22 cellular contexts compared by ENCODE assay signal in the genomic region with DNA sequence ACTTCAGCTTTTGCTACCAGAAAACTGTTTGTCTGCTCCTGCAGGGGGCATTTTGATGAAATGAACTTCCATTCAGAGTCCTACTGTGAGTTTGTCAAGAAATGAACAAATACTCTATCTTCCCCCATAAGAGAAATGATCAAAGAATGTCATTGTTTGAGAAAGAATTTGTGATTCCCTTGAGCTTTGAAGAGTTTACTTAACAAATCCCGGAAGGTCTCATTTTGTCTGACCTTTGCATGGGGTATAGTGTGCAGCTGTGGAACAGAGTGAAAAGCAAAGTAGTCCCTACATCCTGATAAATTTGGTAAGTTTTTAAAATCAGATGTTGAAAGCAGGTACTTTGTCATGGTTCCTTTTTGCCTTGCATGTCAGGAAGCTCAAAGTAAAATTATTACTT.
"Had no signal": no experiment of that assay in that cellular context is flagged by ENCODE, and none has a peak within 500 bp of the region (broad histone marks: within the 10 kb centered on the region; RNA-seq: fewer than 3 reads in every experiment).

No MANE protein-coding gene starts in this region.

- H3K27me3 ChIP-seq: SJCRH30 had no signal

- H3K4me2 ChIP-seq: KMS-11 had no signal

- H3K4me3 ChIP-seq: K562, SJCRH30, SK-N-MC had no signal

- H3K9me3 ChIP-seq: SJCRH30 had no signal

- ATAC-seq: K562, Panc1, PC-3, Right ventricle myocardium inferior had no signal

- H3K4me1 ChIP-seq: SJCRH30 had no signal

- DNase-seq: MV-4-11, NCI-H1092, NCI-H1105 treated with DMSO at 0.1 percent for 48 hours, NCI-H1417 treated with DMSO at 0.1 percent for 48 hours, NCI-H146, NCI-H1694 treated with DMSO at 0.1 percent for 48 hours, NCI-H2029, NCI-H2081 treated with DMSO at 0.1 percent for 48 hours, NCI-H2171, NCI-H446, NCI-H510A, NCI-H524 treated with DMSO at 0.1 percent for 48 hours, NCI-H69, NCI-H774, PC-3, SHP77 treated with DMSO at 0.1 percent for 48 hours, SJCRH30 had no signal

- H3K36me3 ChIP-seq: SJCRH30 had no signal

- H3K27ac ChIP-seq: KMS-11, SJCRH30, SK-N-MC had no signal

- H3K9ac ChIP-seq: KMS-11 had no signal
